In the genomic region with DNA sequence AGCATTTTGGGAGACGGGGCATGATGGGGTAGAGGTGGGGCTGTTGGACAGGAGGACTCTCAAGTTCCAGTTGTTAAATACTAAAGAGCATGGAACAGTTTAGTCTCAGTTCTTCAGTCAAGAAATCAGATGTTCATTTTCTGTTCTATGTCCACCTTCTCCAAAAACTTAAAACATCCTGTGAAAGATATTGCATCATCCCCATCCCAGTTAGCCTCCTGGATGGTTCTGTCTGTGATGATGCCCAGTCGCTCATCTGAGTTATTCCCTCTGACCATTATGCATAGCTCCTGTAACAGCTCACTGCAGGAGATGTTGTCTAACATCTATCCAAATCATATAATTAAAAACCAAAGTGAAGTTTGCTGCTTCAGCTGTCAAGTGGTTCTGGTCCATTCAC, we compare ENCODE assay signal across 11 cellular contexts.
"Had no signal": no experiment of that assay in that cellular context is flagged by ENCODE, and none has a peak within 500 bp of the region (broad histone marks: within the 10 kb centered on the region; RNA-seq: fewer than 3 reads in every experiment).

No MANE protein-coding gene starts in this region.

- H3K27ac Mint-ChIP-seq: GM23338, H9, HFFc6 had no signal

- ATAC-seq: GM23338, HCT116 had no signal

- H3K27ac ChIP-seq: GM23248 had no signal

- H3K9me3 Mint-ChIP-seq: GM23338, H9, HFFc6 had no signal

- H2AFZ ChIP-seq: GM23248, GM23338 had no signal

- FAIRE-seq: H1, H54 had no signal

- H3K9me3 ChIP-seq: HAP-1 had no signal

- H3K4me3 ChIP-seq: GM23248, GM23338, HAP-1 had no signal

- H3K9ac ChIP-seq: GM23248 had no signal

- H3K36me3 ChIP-seq: HAP-1 had no signal

- DNase-seq: GM23248, GOT3, H7, H9, HCEC 1CT, HFFc6 had no signal

- H3K4me2 ChIP-seq: GM23338 had no signal

- H3K4me3 Mint-ChIP-seq: GM23338, H9, HFFc6 had no signal

- H3K4me1 Mint-ChIP-seq: GM23338, H9 had no signal
